In genomic region chr1:46442317-46443161, GRCh38 we compare ENCODE assay signal across 7 cellular contexts.
DNase-seq lines count a peak whose midpoint lies in the region; ATAC-seq and TF ChIP-seq lines count a peak whose summit lies in the region.

No MANE protein-coding gene starts in this region.

- DNase-seq in NCI-H2107 treated with DMSO at 0.1 percent for 48 hours (lab: John Stamatoyannopoulos, UW; ENCODE audit: unreplicated experiment): peak; percentile 67
- peak; percentile 16 to 59 (median 42) for DNase-seq in activated CD4-positive, CD25-positive, alpha-beta regulatory T cell (lab: John Stamatoyannopoulos, UW)
- peak; percentile 49 for DNase-seq in central memory CD4-positive, alpha-beta T cell
- peak; percentile 77 for DNase-seq in kidney glomerular epithelial cell (lab: John Stamatoyannopoulos, UW)
- peak; percentile 13 to 64 (median 54) for DNase-seq in stimulated activated CD4-positive, alpha-beta T cell treated with anti-CD3 and anti-CD28 coated beads, Interleukin-1b, Interleukin-23, amount 100 ng/mL, for 24 hours (ENCODE audit: low read depth in 4 of 4, low spot score in 1 of 4)

- peak; percentile 17 for TF ChIP-seq CTCF in GM12801 (IDR thresholded peaks at IDR 0.05; ENCODE audit: extremely low read depth, insufficient read length)

- ATAC-seq in HG02763 (IDR thresholded peaks at IDR 0.05; ENCODE audit: unreplicated experiment): peak; percentile 71

Comparison
In these comparisons a context has a peak if more than half of its experiments do, and no peak if none do; other contexts are left out.
1. Peak in every context shown above with its lines: DNase-seq and ATAC-seq.